In the genomic region with DNA sequence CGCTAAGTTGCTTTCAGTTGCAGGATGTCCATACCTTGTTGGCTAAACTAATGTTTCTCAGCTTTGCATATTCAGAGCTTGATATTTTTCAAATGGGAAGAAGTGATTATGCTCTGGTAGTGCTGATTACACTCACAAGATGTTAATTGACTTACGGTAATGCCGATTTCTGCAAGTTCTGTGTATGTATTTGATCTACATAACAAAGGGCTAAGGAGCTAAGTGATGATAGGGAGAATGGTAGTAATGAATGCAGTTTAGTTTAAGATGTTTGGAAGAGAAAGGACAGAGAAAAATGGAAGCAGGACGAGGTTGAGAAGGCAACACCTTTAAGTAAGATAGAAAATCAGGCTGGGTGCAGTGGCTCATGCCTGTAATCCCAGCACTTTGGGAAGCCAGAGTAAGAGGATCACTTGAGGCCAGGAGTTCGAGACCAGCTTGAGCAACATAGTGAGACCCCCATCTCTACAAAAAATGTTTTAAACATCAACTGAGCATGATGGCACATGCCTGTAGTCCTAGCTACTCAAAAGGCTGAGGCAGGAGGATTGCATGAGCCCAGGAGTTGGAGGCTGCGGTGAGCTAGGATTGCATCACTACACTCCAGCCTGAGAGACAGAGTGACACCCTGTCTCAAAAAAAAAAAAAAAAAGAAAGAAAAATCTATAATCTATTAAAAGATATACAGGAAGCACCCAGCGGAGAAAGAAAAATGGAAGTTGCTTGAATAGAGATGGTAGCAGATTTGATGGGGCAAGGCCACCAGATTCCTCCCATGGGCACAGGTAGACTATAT, we compare ENCODE assay signal across 14 cellular contexts.
DNase-seq lines count a peak whose midpoint lies in the region; ATAC-seq and TF ChIP-seq lines count a peak whose summit lies in the region.
"Had no signal": no experiment of that assay in that cellular context is flagged by ENCODE, and none has a peak within 500 bp of the region (broad histone marks: within the 10 kb centered on the region; RNA-seq: fewer than 3 reads in every experiment).

No MANE protein-coding gene starts in this region.

- H3K9me2 ChIP-seq in MM.1S (replicated peaks; ENCODE audit: insufficient read depth, low read length): no peaks in the 10 kb centered on the region

- ATAC-seq in activated CD8-positive, alpha-beta T cell treated with anti-CD3 and anti-CD28 coated beads for 36 hours: no peak
- ATAC-seq in naive thymus-derived CD4-positive, alpha-beta T cell: no peak

- H3K4me1 Mint-ChIP-seq in activated CD4-positive, alpha-beta T cell treated with anti-CD3 and anti-CD28 coated beads, Interleukin-2, amount 10 ng/mL, durations not matched to agents 7 days and 5 days: peaks cover 65% of the 10 kb centered on the region
- H3K4me1 Mint-ChIP-seq in activated CD8-positive, alpha-beta T cell treated with anti-CD3 and anti-CD28 coated beads for 36 hours (ENCODE audit: low read depth): peaks cover 70% of the 10 kb centered on the region
- H3K4me1 Mint-ChIP-seq in naive thymus-derived CD4-positive, alpha-beta T cell: peaks cover 53 to 95% (median 79%) of the 10 kb centered on the region in 7 donors
- H3K4me1 Mint-ChIP-seq in MCF 10A (ENCODE audit: insufficient read depth, unreplicated experiment): peaks cover 24% of the 10 kb centered on the region

- DNase-seq in activated CD4-positive, alpha-beta T cell treated with anti-CD3 and anti-CD28 coated beads, Interleukin-2, amount 10 ng/mL, durations not matched to agents 7 days and 5 days: no peak
- DNase-seq in activated CD4-positive, alpha-beta T cell treated with anti-CD3 and anti-CD28 coated beads, Interleukin-2, amount 50 U/mL, for 4 hours: no peak
- DNase-seq in MM.1S: no peak
- DNase-seq in activated CD8-positive, alpha-beta T cell treated with anti-CD3 and anti-CD28 coated beads for 36 hours: no peak
- no peak for DNase-seq in naive thymus-derived CD4-positive, alpha-beta T cell
- no peak for DNase-seq in DMS79 treated with DMSO at 0.1 percent for 48 hours (lab: John Stamatoyannopoulos, UW)
- DNase-seq in NCI-H2081 treated with DMSO at 0.1 percent for 48 hours (lab: John Stamatoyannopoulos, UW): no peak
- DNase-seq in MCF 10A (ENCODE audit: unreplicated experiment): no peak
- DNase-seq: brain microvascular endothelial cell, DMS153, NCI-H1694, NCI-H526, Right ventricle myocardium superior had no signal

- H3K27ac Mint-ChIP-seq in activated CD4-positive, alpha-beta T cell treated with anti-CD3 and anti-CD28 coated beads, Interleukin-2, amount 10 ng/mL, durations not matched to agents 7 days and 5 days: peak overlapping the region; percentile 96
- H3K27ac Mint-ChIP-seq in activated CD8-positive, alpha-beta T cell treated with anti-CD3 and anti-CD28 coated beads for 36 hours: peak overlapping the region; percentile 95
- peak overlapping the region in 8 of 9 donors; percentile 50 to 91 (median 83) for H3K27ac Mint-ChIP-seq in naive thymus-derived CD4-positive, alpha-beta T cell
- no peak overlapping the region for H3K27ac Mint-ChIP-seq in MCF 10A (ENCODE audit: low read depth, unreplicated experiment)
- H3K27ac Mint-ChIP-seq: type B pancreatic cell had no signal

- H3K36me3 Mint-ChIP-seq in activated CD4-positive, alpha-beta T cell treated with anti-CD3 and anti-CD28 coated beads, Interleukin-2, amount 10 ng/mL, durations not matched to agents 7 days and 5 days (ENCODE audit: low read depth): peaks cover 20% of the 10 kb centered on the region
- H3K36me3 Mint-ChIP-seq in activated CD8-positive, alpha-beta T cell treated with anti-CD3 and anti-CD28 coated beads for 36 hours (ENCODE audit: low read depth): peaks cover 12% of the 10 kb centered on the region
- peaks cover 0 to 16% (median 5%) of the 10 kb centered on the region in 5 donors for H3K36me3 Mint-ChIP-seq in naive thymus-derived CD4-positive, alpha-beta T cell
- H3K36me3 Mint-ChIP-seq in MCF 10A (ENCODE audit: insufficient read depth, unreplicated experiment): peaks cover 7% of the 10 kb centered on the region

- H2AFZ ChIP-seq in MM.1S (ENCODE audit: low read length): no peak overlapping the region

- H3K4me3 Mint-ChIP-seq in activated CD4-positive, alpha-beta T cell treated with anti-CD3 and anti-CD28 coated beads, Interleukin-2, amount 10 ng/mL, durations not matched to agents 7 days and 5 days: peak overlapping the region; percentile 62
- peak overlapping the region; percentile 74 for H3K4me3 Mint-ChIP-seq in activated CD8-positive, alpha-beta T cell treated with anti-CD3 and anti-CD28 coated beads for 36 hours
- peak overlapping the region; percentile 16 to 80 (median 64) for H3K4me3 Mint-ChIP-seq in naive thymus-derived CD4-positive, alpha-beta T cell
- H3K4me3 Mint-ChIP-seq in MCF 10A (ENCODE audit: unreplicated experiment): no peak overlapping the region
- H3K4me3 Mint-ChIP-seq: type B pancreatic cell had no signal

- H3K4me1 ChIP-seq in MM.1S (ENCODE audit: low read length): peaks cover 23% of the 10 kb centered on the region
- peaks cover 48 to 59% of the 10 kb centered on the region in 2 donors for H3K4me1 ChIP-seq in naive thymus-derived CD4-positive, alpha-beta T cell (ENCODE audit: control insufficient read depth in 2 of 2, insufficient read depth in 2 of 2, low read length in 2 of 2)

- H3K36me3 ChIP-seq in MM.1S (replicated peaks; ENCODE audit: insufficient read depth, low read length): no peaks in the 10 kb centered on the region
- H3K36me3 ChIP-seq in naive thymus-derived CD4-positive, alpha-beta T cell (ENCODE audit: control insufficient read depth in 2 of 3, insufficient read depth in 3 of 3, low read length in 3 of 3): no peaks in the 10 kb centered on the region
- H3K36me3 ChIP-seq: brain microvascular endothelial cell had no signal

- no peaks in the 10 kb centered on the region for H4K20me1 ChIP-seq in MM.1S (ENCODE audit: insufficient read depth, low read length)

- peaks cover 11% of the 10 kb centered on the region for H3F3A ChIP-seq in MM.1S (ENCODE audit: insufficient read depth, low read length)

- peak overlapping the region; percentile 56 for H3K4me2 ChIP-seq in MM.1S (ENCODE audit: low read depth, low read length)

- H3K4me3 ChIP-seq in MM.1S (ENCODE audit: low read length): no peak overlapping the region
- H3K4me3 ChIP-seq in naive thymus-derived CD4-positive, alpha-beta T cell (ENCODE audit: low read length): peak overlapping the region; percentile 1

- CTCF ChIA-PET in activated CD4-positive, alpha-beta T cell treated with anti-CD3 and anti-CD28 coated beads, Interleukin-2, amount 10 ng/mL, durations not matched to agents 7 days and 5 days (lab: Charles Lee): interaction anchor here (0.7 to 3.6 kb wide), 5 partner anchors 11 to 924 kb away, joined by 3 to 13 read pairs (median 3); no protein-coding TSS in a partner anchor
- CTCF ChIA-PET in activated CD8-positive, alpha-beta T cell treated with anti-CD3 and anti-CD28 coated beads for 36 hours (lab: Charles Lee): interaction anchor here (1.3 to 1.9 kb wide), 3 partner anchors 9 to 56 kb away, joined by 3 to 6 read pairs (median 4); no protein-coding TSS in a partner anchor
- CTCF ChIA-PET in naive thymus-derived CD4-positive, alpha-beta T cell (lab: Charles Lee): interaction anchor here (0.7 kb wide), 1 partner anchor 140 kb away, joined by 3 read pairs; no protein-coding TSS in a partner anchor
- CTCF ChIA-PET in MCF 10A (lab: Yijun Ruan, JAX): interaction anchor here (0.5 to 0.7 kb wide), 5 partner anchors 105 to 796 kb away, joined by 3 to 4 read pairs (median 4); no protein-coding TSS in a partner anchor

- POLR2A ChIA-PET in activated CD4-positive, alpha-beta T cell treated with anti-CD3 and anti-CD28 coated beads, Interleukin-2, amount 10 ng/mL, durations not matched to agents 7 days and 5 days (lab: Charles Lee): no interaction called here
- POLR2A ChIA-PET in activated CD8-positive, alpha-beta T cell treated with anti-CD3 and anti-CD28 coated beads for 36 hours (lab: Charles Lee): interaction anchor here (0.6 to 6.1 kb wide), 16 partner anchors 9 to 290 kb away, joined by 3 to 63 read pairs (median 4); partner anchors contain the start of genes ADSL and TNRC6B
- POLR2A ChIA-PET in naive thymus-derived CD4-positive, alpha-beta T cell (lab: Charles Lee): interaction anchor here (0.6 to 4.7 kb wide), 7 partner anchors 11 to 452 kb away, joined by 3 to 44 read pairs (median 5); no protein-coding TSS in a partner anchor
- POLR2A ChIA-PET in MCF 10A (lab: Yijun Ruan, JAX): interaction anchor here (0.7 to 4.3 kb wide), 4 partner anchors 12 to 1071 kb away, joined by 3 to 47 read pairs (median 3); no protein-coding TSS in a partner anchor

- TF ChIP-seq CTCF in MM.1S (IDR thresholded peaks at IDR 0.05; ENCODE audit: low read length) (no peak), MCF 10A (IDR thresholded peaks at IDR 0.05; ENCODE audit: unreplicated experiment) (no peak)
- TF ChIP-seq CTCF in activated CD8-positive, alpha-beta T cell treated with anti-CD3 and anti-CD28 coated beads for 36 hours (IDR thresholded peaks at IDR 0.05): no peak

- peaks cover 2% of the 10 kb centered on the region for H3K9me3 Mint-ChIP-seq in activated CD4-positive, alpha-beta T cell treated with anti-CD3 and anti-CD28 coated beads, Interleukin-2, amount 10 ng/mL, durations not matched to agents 7 days and 5 days
- H3K9me3 Mint-ChIP-seq in activated CD8-positive, alpha-beta T cell treated with anti-CD3 and anti-CD28 coated beads for 36 hours: no peaks in the 10 kb centered on the region
- peaks cover 0 to 3% (median 0%) of the 10 kb centered on the region in 11 donors for H3K9me3 Mint-ChIP-seq in naive thymus-derived CD4-positive, alpha-beta T cell
- no peaks in the 10 kb centered on the region for H3K9me3 Mint-ChIP-seq in MCF 10A (ENCODE audit: unreplicated experiment)
- H3K9me3 Mint-ChIP-seq: type B pancreatic cell had no signal

- H3K9me3 ChIP-seq in MM.1S (replicated peaks; ENCODE audit: insufficient read depth, low read length): no peaks in the 10 kb centered on the region
- H3K9me3 ChIP-seq in naive thymus-derived CD4-positive, alpha-beta T cell (ENCODE audit: control insufficient read depth in 2 of 3, low read length in 3 of 3): no peaks in the 10 kb centered on the region

- H3K79me2 ChIP-seq in MM.1S (ENCODE audit: low read length): peaks cover 67% of the 10 kb centered on the region

- no peaks in the 10 kb centered on the region for H3K27me3 ChIP-seq in MM.1S (replicated peaks; ENCODE audit: insufficient read depth, low read length)
- no peaks in the 10 kb centered on the region for H3K27me3 ChIP-seq in naive thymus-derived CD4-positive, alpha-beta T cell (ENCODE audit: control insufficient read depth in 2 of 2, insufficient read depth in 2 of 2, low read length in 2 of 2)
- H3K27me3 ChIP-seq: brain microvascular endothelial cell had no signal

- no TSS peak for BruUV-seq in MCF 10A (replicated peaks; lab: Mats Ljungman, UMichigan)

- H3K27ac ChIP-seq in MM.1S (ENCODE audit: low read length): peak overlapping the region; percentile 42; the same call in 1 of the 2 replicates
- peak overlapping the region; percentile 65 for H3K27ac ChIP-seq in naive thymus-derived CD4-positive, alpha-beta T cell (ENCODE audit: low read depth, low read length)
- H3K27ac ChIP-seq: brain microvascular endothelial cell had no signal

- no peak overlapping the region for H3K9ac ChIP-seq in MM.1S (ENCODE audit: low read length)

- intact Hi-C loops in activated CD8-positive, alpha-beta T cell treated with anti-CD3 and anti-CD28 coated beads for 36 hours (cut with micrococcal nuclease): loop anchor here (5.0 kb wide), 1 partner anchor 121 kb away; the partner anchor contains the start of gene TNRC6B
- intact Hi-C loops in naive thymus-derived CD4-positive, alpha-beta T cell (cut with micrococcal nuclease): loop anchor here in 1 of 2 donors (5.0 kb wide), 4 partner anchors 36 to 146 kb away; partner anchors contain the start of gene TNRC6B
- intact Hi-C loops in MCF 10A (cut with micrococcal nuclease): no loop called here

- H3K27me3 Mint-ChIP-seq in activated CD4-positive, alpha-beta T cell treated with anti-CD3 and anti-CD28 coated beads, Interleukin-2, amount 10 ng/mL, durations not matched to agents 7 days and 5 days: no peaks in the 10 kb centered on the region
- H3K27me3 Mint-ChIP-seq in activated CD8-positive, alpha-beta T cell treated with anti-CD3 and anti-CD28 coated beads for 36 hours: no peaks in the 10 kb centered on the region
- H3K27me3 Mint-ChIP-seq in naive thymus-derived CD4-positive, alpha-beta T cell: no peaks in the 10 kb centered on the region
- H3K27me3 Mint-ChIP-seq in MCF 10A (ENCODE audit: insufficient read depth, unreplicated experiment): no peaks in the 10 kb centered on the region
- H3K27me3 Mint-ChIP-seq: type B pancreatic cell had no signal
